21 cellular contexts compared by ENCODE assay signal in the genomic region with DNA sequence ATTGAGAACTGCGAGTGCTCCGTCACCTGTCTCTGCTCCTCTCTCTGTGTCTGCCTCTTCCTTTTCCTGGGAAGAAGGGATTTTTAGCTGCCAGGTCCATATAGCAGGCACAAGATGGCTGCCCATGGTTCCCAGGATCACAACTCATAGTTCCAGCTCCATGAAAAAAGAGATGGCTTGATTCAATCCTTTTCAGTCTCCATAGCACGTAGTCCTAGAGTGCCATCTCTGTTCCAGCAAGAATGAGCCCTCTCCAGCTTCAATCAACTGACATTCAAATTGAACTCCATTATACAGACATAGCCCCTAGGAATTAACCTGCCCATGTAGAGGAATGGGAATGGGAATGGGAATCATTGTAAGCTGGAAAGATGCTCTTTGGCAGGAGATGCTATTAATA. TPM values are rescaled to one million over a fixed set of nuclear protein-coding genes. Genes with fewer than 3 reads are reported as not detected.
DNase-seq lines count a peak whose midpoint lies in the region; ATAC-seq, FAIRE-seq and TF ChIP-seq lines count a peak whose summit lies in the region.
"Had no signal": no experiment of that assay in that cellular context is flagged by ENCODE, and none has a peak within 500 bp of the region (broad histone marks: within the 10 kb centered on the region; RNA-seq: fewer than 3 reads in every experiment).

No MANE protein-coding gene starts in this region.

- no peaks in the 10 kb centered on the region for H3K27me3 ChIP-seq in SK-N-SH (ENCODE audit: insufficient read depth)
- no peaks in the 10 kb centered on the region for H3K27me3 ChIP-seq in GM12878 (replicated peaks in 1 of 2; ENCODE audit: control insufficient read depth in 2 of 2, insufficient read depth in 2 of 2, low read length in 1 of 2)
- H3K27me3 ChIP-seq in neural progenitor cell = no peaks in the 10 kb centered on the region
- H3K27me3 ChIP-seq: breast epithelium, thyroid gland had no signal

- RAD21 ChIA-PET in GM12878 (lab: Charles Lee; ENCODE audit: unreplicated experiment) = interaction anchor here (1.0 to 1.8 kb wide), 3 partner anchors 13 to 127 kb away, joined by 3 to 5 read pairs (median 3); no protein-coding TSS in a partner anchor

- H3K9me2 ChIP-seq in SK-N-SH = no peaks in the 10 kb centered on the region

- TF ChIP-seq POLR2A in GM12878 (IDR thresholded peaks at IDR 0.05; ENCODE audit: low read depth, low read length) = no peak

- H3K4me2 ChIP-seq in SK-N-SH (no peak overlapping the region), GM12878 (ENCODE audit: control insufficient read depth, insufficient read depth) (no peak overlapping the region), neural progenitor cell (peak overlapping the region; percentile 31)
- H3K4me2 ChIP-seq: KMS-11 had no signal

- no peak for TF ChIP-seq CTCF in SK-N-SH (IDR thresholded peaks at IDR 0.05)
- peak; percentile 4 to 31 (median 11); a peak in 1 of 6 replicates for TF ChIP-seq CTCF in GM12878 (IDR thresholded peaks at IDR 0.05 in 2 of 3, conservative IDR thresholded peaks at IDR 0.05 in 1 of 3; ENCODE audit: control insufficient read depth in 2 of 3, extremely low read depth in 1 of 3, insufficient read depth in 1 of 3, low read depth in 3 of 3, low read length in 3 of 3)
- TF ChIP-seq CTCF in neural progenitor cell (IDR thresholded peaks at IDR 0.05) = peak; percentile 25

- H3K36me3 ChIP-seq in SK-N-SH (replicated peaks in 1 of 2; ENCODE audit: control insufficient read depth in 1 of 2, insufficient read depth in 2 of 2, low read length in 1 of 2) (peaks cover 30 to 47% of the 10 kb centered on the region in 2 experiments), GM12878 (ENCODE audit: control insufficient read depth in 2 of 2, insufficient read depth in 2 of 2, low read length in 1 of 2) (peaks cover 0 to 8% of the 10 kb centered on the region in 2 experiments; a peak in 2 of 4 replicates), neural progenitor cell (no peaks in the 10 kb centered on the region)
- H3K36me3 ChIP-seq: breast epithelium, prostate gland, thyroid gland had no signal

- peaks cover 57% of the 10 kb centered on the region for H3K36me3 Mint-ChIP-seq in neural progenitor cell

- in situ Hi-C loops in GM12878 (cut with MboI) = no loop called here

- intact Hi-C loops in GM12878 (cut with micrococcal nuclease; ENCODE audit: unreplicated experiment) = no loop called here

- POLR2A ChIA-PET in SK-N-SH (lab: Yijun Ruan, JAX) = interaction anchor here (0.6 kb wide), 1 partner anchor 357 kb away, joined by 3 read pairs; no protein-coding TSS in a partner anchor
- POLR2A ChIA-PET in GM12878 (lab: Charles Lee) = interaction anchor here (0.6 kb wide), 1 partner anchor 22 kb away, joined by 11 read pairs; no protein-coding TSS in a partner anchor

- H2AFZ ChIP-seq in SK-N-SH (ENCODE audit: low read depth) (no peak overlapping the region), GM12878 (ENCODE audit: control insufficient read depth, low read depth, low read length) (no peak overlapping the region), neural progenitor cell (replicated peaks) (no peak overlapping the region)

- H3K4me3 ChIP-seq in SK-N-SH (ENCODE audit: low read depth in 2 of 2, low read length in 1 of 2) (no peak overlapping the region), GM12878 (no peak overlapping the region), neural progenitor cell (no peak overlapping the region)
- H3K4me3 ChIP-seq: breast epithelium, prostate gland, thyroid gland had no signal

- no TSS peak for BruUV-seq in GM12878 (replicated peaks; lab: Mats Ljungman, UMichigan)

- no peak for FAIRE-seq in GM12878 (lab: Jason Lieb, UNC)

- CTCF ChIA-PET in SK-N-SH (lab: Yijun Ruan, JAX) (interaction anchor here (0.8 to 2.4 kb wide), 4 partner anchors 19 to 179 kb away, joined by 3 to 7 read pairs (median 4); no protein-coding TSS in a partner anchor), GM12878 (lab: Yijun Ruan, JAX) (interaction anchor here (0.7 to 1.7 kb wide), 8 partner anchors 13 to 178 kb away, joined by 3 to 5 read pairs (median 4); no protein-coding TSS in a partner anchor)

- H3K79me2 ChIP-seq in SK-N-SH (ENCODE audit: insufficient read depth) (no peaks in the 10 kb centered on the region), GM12878 (ENCODE audit: control insufficient read depth, insufficient read depth, low read length) (no peaks in the 10 kb centered on the region), neural progenitor cell (ENCODE audit: low read depth) (no peaks in the 10 kb centered on the region)

- 97% methylated on average over 3 of the region's 3 CpGs for WGBS in SK-N-SH (ENCODE audit: low lambda C conversion rate)
- 99% methylated on average over 3 of the region's 3 CpGs for WGBS in GM12878 (ENCODE audit: insufficient coverage, insufficient replicate concordance, low lambda C conversion rate, missing lambda C conversion rate)

- TF ChIP-seq RAD21 in SK-N-SH (IDR thresholded peaks at IDR 0.05; ENCODE audit: low read length) = peak; percentile 16; the same call in 1 of the 2 replicates
- peak; percentile 29; the same call in 1 of the 2 replicates for TF ChIP-seq RAD21 in GM12878 (IDR thresholded peaks at IDR 0.05; ENCODE audit: insufficient read depth, low read depth, low read length)

- H3K27ac ChIP-seq in SK-N-SH (ENCODE audit: low read depth in 2 of 2, low read length in 1 of 2) (no peak overlapping the region; a peak in 1 of 4 replicates), GM12878 (ENCODE audit: control insufficient read depth, insufficient read depth) (no peak overlapping the region), neural progenitor cell (no peak overlapping the region)
- H3K27ac ChIP-seq: breast epithelium, KMS-11, prostate gland, thyroid gland had no signal

- SMC1A ChIA-PET in GM12878 (lab: Charles Lee; ENCODE audit: uncharacterized antibody, unreplicated experiment) = interaction anchor here (1.1 to 1.7 kb wide), 5 partner anchors 37 to 126 kb away, joined by 3 to 7 read pairs (median 4); a partner anchor contains a TSS

- H4K20me1 ChIP-seq in SK-N-SH (ENCODE audit: insufficient read depth) (no peaks in the 10 kb centered on the region), GM12878 (ENCODE audit: control insufficient read depth, insufficient read depth) (no peaks in the 10 kb centered on the region), neural progenitor cell (ENCODE audit: low read depth) (no peaks in the 10 kb centered on the region)

- H3K27ac Mint-ChIP-seq in neural progenitor cell = no peak overlapping the region
- H3K27ac Mint-ChIP-seq: dendritic cell treated with granulocyte-macrophage colony-stimulating factor and Interleukin-4, amounts not matched to agents 40 ng/mL and 50 ng/mL, for 4 days had no signal

- no peak overlapping the region for H3K9ac ChIP-seq in SK-N-SH
- no peak overlapping the region for H3K9ac ChIP-seq in GM12878 (ENCODE audit: control insufficient read depth, insufficient read depth, low read length)
- no peak overlapping the region for H3K9ac ChIP-seq in neural progenitor cell
- H3K9ac ChIP-seq: KMS-11 had no signal

- H3K4me3 Mint-ChIP-seq in neural progenitor cell = no peak overlapping the region
- H3K4me3 Mint-ChIP-seq: dendritic cell treated with granulocyte-macrophage colony-stimulating factor and Interleukin-4, amounts not matched to agents 40 ng/mL and 50 ng/mL, for 4 days; naive thymus-derived CD4-positive, alpha-beta T cell had no signal

- H3K9me3 Mint-ChIP-seq in neural progenitor cell = peaks cover 25% of the 10 kb centered on the region

- ATAC-seq in SK-N-SH treated with all-trans-retinoic acid at 6 μM for 48 hours (no peak), GM12878 (no peak; the same call in 2 of the 3 replicates), GM19324 (IDR thresholded peaks at IDR 0.05; ENCODE audit: low FRiP score, unreplicated experiment) (no peak), GM18861 (IDR thresholded peaks at IDR 0.05; ENCODE audit: unreplicated experiment) (no peak)
- ATAC-seq: activated CD4-positive, CD25-positive, alpha-beta regulatory T cell treated with anti-CD3 and anti-CD28 coated beads, Interleukin-2, amount 50 U/mL, for 24 hours; naive thymus-derived CD4-positive, alpha-beta T cell had no signal

- H3K4me1 Mint-ChIP-seq in neural progenitor cell = peaks cover 9% of the 10 kb centered on the region

- no peaks in the 10 kb centered on the region for H3K4me1 ChIP-seq in SK-N-SH (ENCODE audit: control insufficient read depth in 1 of 2, insufficient read depth in 2 of 2, low read depth in 1 of 2, low read length in 1 of 2)
- H3K4me1 ChIP-seq in GM12878 (ENCODE audit: control insufficient read depth, insufficient read depth, low read length) = no peaks in the 10 kb centered on the region
- peaks cover 12% of the 10 kb centered on the region for H3K4me1 ChIP-seq in neural progenitor cell
- H3K4me1 ChIP-seq: breast epithelium, prostate gland, thyroid gland had no signal

- TF ChIP-seq EP300 in SK-N-SH (IDR thresholded peaks at IDR 0.05; ENCODE audit: borderline replicate concordance in 1 of 2, low read depth in 1 of 2, low read length in 1 of 2) (no peak), GM12878 (IDR thresholded peaks at IDR 0.05; ENCODE audit: borderline replicate concordance in 1 of 2, control insufficient read depth in 1 of 2, low read depth in 2 of 2, low read length in 2 of 2) (no peak)

- DNase-seq in SK-N-SH = no peak
- peak; percentile 11 for DNase-seq in HCEC 1CT
- DNase-seq in GM12878 (ENCODE audit: low read depth, low spot score) = no peak
- no peak for DNase-seq in neural progenitor cell (ENCODE audit: low spot score)
- no peak for DNase-seq in COR-L47 (lab: John Stamatoyannopoulos, UW)
- DNase-seq: EL; hippocampal formation; mesenchymal stem cell; naive thymus-derived CD4-positive, alpha-beta T cell; NCI-H526 treated with DMSO at 0.1 percent for 48 hours; stimulated activated CD4-positive, alpha-beta T cell treated with anti-CD3 and anti-CD28 coated beads, Interleukin-1b, Interleukin-23, amount 100 ng/mL, for 48 hours; stimulated activated naive CD4-positive, alpha-beta T cell treated with Interleukin-2 at 50 U/mL for 16 hours; thyroid gland had no signal

- no peaks in the 10 kb centered on the region for H3F3A ChIP-seq in SK-N-SH (replicated peaks; ENCODE audit: insufficient read depth)
- peaks cover 5% of the 10 kb centered on the region for H3F3A ChIP-seq in neural progenitor cell (ENCODE audit: low read depth)

- no peaks in the 10 kb centered on the region for H3K27me3 Mint-ChIP-seq in neural progenitor cell (ENCODE audit: insufficient read depth, low read depth)
- H3K27me3 Mint-ChIP-seq: dendritic cell treated with granulocyte-macrophage colony-stimulating factor and Interleukin-4, amounts not matched to agents 40 ng/mL and 50 ng/mL, for 4 days; naive thymus-derived CD4-positive, alpha-beta T cell had no signal

- H3K9me3 ChIP-seq in SK-N-SH = peaks cover 12% of the 10 kb centered on the region; the same call in 1 of the 2 replicates
- H3K9me3 ChIP-seq in GM12878 (replicated peaks; ENCODE audit: control insufficient read depth, insufficient read depth, low read length) = no peaks in the 10 kb centered on the region; the same call in 2 of the 3 replicates
- no peaks in the 10 kb centered on the region for H3K9me3 ChIP-seq in neural progenitor cell (ENCODE audit: low read depth)
- H3K9me3 ChIP-seq: prostate gland, thyroid gland had no signal

RNA-seq across cellular contexts. Expression of a gene that starts 34.7 kb away (rescaled TPM):
- polyA plus RNA-seq in SK-N-SH (2012; rRNA removed) (42.5 and 43.6 TPM in 2 replicates), GM12878 (2011; rRNA removed) (333 and 409 TPM in 2 replicates), GM12878 (2014; fragmentation: Illumina TruSeq; extraction: Trizol) (331 and 366 TPM in 2 replicates), GM12878 (2014; fragmentation: Nextera tagmentation; extraction: Ambion mirVana) (100 to 1,000 TPM; 358 to 395 TPM), GM12878 (2014; rRNA removed) (328 and 371 TPM in 2 replicates), GM12878 (2016; fragmentation: Nextera tagmentation; extraction: Ambion mirVana) (100 to 1,000 TPM; 512 to 540 TPM)
- polyA plus RNA-seq in SK-N-SH (2012; cell fraction: cytosol; rRNA removed) = 68.2 and 96.1 TPM in 2 replicates
- 12.3 and 26.7 TPM in 2 replicates for polyA plus RNA-seq in SK-N-SH (2012; cell fraction: nucleus; rRNA removed)
- total RNA-seq in GM12878 (2013; cell fraction: nucleolus; rRNA removed) = 47.2 and 48.0 TPM in 2 replicates
- total RNA-seq in GM12878 (2014; rRNA removed) (336 and 339 TPM in 2 replicates), GM12878 (2014; rRNA removed; fragmentation: Illumina TruSeq; extraction: Trizol) (385 and 416 TPM in 2 replicates), GM12878 (2021) (248 and 265 TPM in 2 replicates), neural progenitor cell (ENCODE audit: low replicate concordance) (149 and 414 TPM in 2 replicates)
- polyA plus RNA-seq in GM12878 (2011; ENCODE audit: low read depth) = 131 TPM
- 73.1 and 85.9 TPM in 2 replicates for polyA plus RNA-seq in GM12878 (2011; cell fraction: cytosol; rRNA removed)
- polyA plus RNA-seq in GM12878 (2011; cell fraction: nucleus; rRNA removed) = 93.8 and 105 TPM in 2 replicates
- polyA plus RNA-seq in GM12878 (2012) = 275 and 280 TPM in 2 replicates
- polyA minus RNA-seq in GM12878 (2011; rRNA and poly(A)+ RNA removed) = 56.6 and 115 TPM in 2 replicates
- 114 and 128 TPM in 2 replicates for polyA minus RNA-seq in GM12878 (2011; cell fraction: cytosol; rRNA and poly(A)+ RNA removed)
- 34.3 and 53.4 TPM in 2 replicates for polyA minus RNA-seq in GM12878 (2011; cell fraction: nucleus; rRNA and poly(A)+ RNA removed)
